In genomic region chr3:108486910-108487309, GRCh38 we compare ENCODE assay signal across 10 cellular contexts. TPM values are rescaled to one million over a fixed set of nuclear protein-coding genes. Genes with fewer than 3 reads are reported as not detected.
DNase-seq lines count a peak whose midpoint lies in the region; ATAC-seq, FAIRE-seq and TF ChIP-seq lines count a peak whose summit lies in the region.
"Had no signal": no experiment of that assay in that cellular context is flagged by ENCODE, and none has a peak within 500 bp of the region (broad histone marks: within the 10 kb centered on the region; RNA-seq: fewer than 3 reads in every experiment).

No MANE protein-coding gene starts in this region.

- H3K36me3 Mint-ChIP-seq in glutamatergic neuron (ENCODE audit: unreplicated experiment), result no peaks in the 10 kb centered on the region
- H3K36me3 Mint-ChIP-seq: type B pancreatic cell had no signal

- FAIRE-seq in GM19239 (lab: Jason Lieb, UNC), result no peak
- FAIRE-seq in RCC 7860 (lab: Jason Lieb, UNC), result no peak

- no peak for TF ChIP-seq CTCF in glutamatergic neuron (IDR thresholded peaks at IDR 0.05; ENCODE audit: partially characterized antibody, unreplicated experiment)

- DNase-seq in HK-2 (ENCODE audit: unreplicated experiment), result peak; percentile 21
- DNase-seq in T1000 (lab: John Stamatoyannopoulos, UW), result peak; percentile 10
- peak; percentile 54 for DNase-seq in glutamatergic neuron
- DNase-seq in renal cortical epithelial cell (ENCODE audit: low read depth), result peak; percentile 52
- DNase-seq in NCI-H1048 (lab: John Stamatoyannopoulos, UW), result no peak
- no peak for DNase-seq in GM19239 (ENCODE audit: insufficient read length, low spot score)
- DNase-seq in RCC 7860 (ENCODE audit: low spot score), result no peak
- DNase-seq: activated CD4-positive, alpha-beta T cell treated with anti-CD3 and anti-CD28 coated beads for 4 hours had no signal

- H3K27me3 Mint-ChIP-seq in glutamatergic neuron (ENCODE audit: unreplicated experiment), result peaks cover 5% of the 10 kb centered on the region

- peaks cover 30% of the 10 kb centered on the region for H3K4me1 Mint-ChIP-seq in glutamatergic neuron (ENCODE audit: low read depth, unreplicated experiment)

- H3K27ac Mint-ChIP-seq in glutamatergic neuron (ENCODE audit: unreplicated experiment), result peak overlapping the region; percentile 89
- H3K27ac Mint-ChIP-seq: type B pancreatic cell had no signal

- ATAC-seq in GM18858 (IDR thresholded peaks at IDR 0.05; ENCODE audit: unreplicated experiment), result no peak

- H3K4me3 Mint-ChIP-seq in glutamatergic neuron (ENCODE audit: unreplicated experiment), result peak overlapping the region; percentile 85
- H3K4me3 Mint-ChIP-seq: type B pancreatic cell had no signal

- no peaks in the 10 kb centered on the region for H3K9me3 Mint-ChIP-seq in glutamatergic neuron (ENCODE audit: unreplicated experiment)
- H3K9me3 Mint-ChIP-seq: type B pancreatic cell had no signal

RNA-seq across cellular contexts. Expression of gene MYH15, which starts 23.5 kb away (rescaled TPM):
- 1.0 TPM for total RNA-seq in glutamatergic neuron (ENCODE audit: unreplicated experiment)
- 0.05 TPM in 1 of 2 replicates, not detected in the other for total RNA-seq in renal cortical epithelial cell

Comparison
In these comparisons a context has a peak if more than half of its experiments do, and no peak if none do; other contexts are left out.
1. DNase-seq: peak in HK-2 (single experiment), T1000 (single experiment), glutamatergic neuron (single experiment) and renal cortical epithelial cell (single experiment); none in NCI-H1048 (single experiment), GM19239 (single experiment) and RCC 7860 (single experiment).